In the genomic region with DNA sequence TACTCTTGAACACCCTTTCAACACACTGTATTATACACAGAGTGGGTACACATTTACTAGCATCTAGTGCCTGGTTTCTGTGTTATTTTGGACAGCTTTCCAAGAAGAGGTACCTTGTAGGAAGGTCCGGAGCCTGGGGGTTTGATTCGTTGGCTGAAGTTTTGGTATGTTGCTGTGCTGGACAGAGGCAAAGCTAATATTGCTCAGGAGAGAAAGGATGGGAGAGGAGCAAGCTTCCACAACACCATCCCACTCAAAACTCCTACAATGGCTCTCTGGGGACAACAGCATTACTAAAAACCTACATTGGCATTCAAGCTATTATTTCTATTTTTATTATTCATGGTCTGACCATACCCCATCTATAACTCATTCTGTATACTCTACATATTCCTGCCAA, we compare ENCODE assay signal across 1 cellular context.
TF ChIP-seq lines count a peak whose summit lies in the region.

No MANE protein-coding gene starts in this region.

TF ChIP-seq in K562, 482 proteins besides CTCF, POLR2A, EP300 and RAD21:
- no peak for TF ChIP-seq FOXA1 (IDR thresholded peaks at IDR 0.05; ENCODE audit: borderline replicate concordance)
- TF ChIP-seq SRSF9 (IDR thresholded peaks at IDR 0.05; ENCODE audit: borderline replicate concordance, low read depth, low read length) = no peak
- TF ChIP-seq CTBP1 (IDR thresholded peaks at IDR 0.05; ENCODE audit: borderline replicate concordance) = no peak
- no peak for TF ChIP-seq JUND (IDR thresholded peaks at IDR 0.05; ENCODE audit: borderline replicate concordance, low read depth, low read length)
- no peak for TF ChIP-seq JUND (tag; IDR thresholded peaks at IDR 0.05; ENCODE audit: borderline replicate concordance, low read depth, low read length)
- peak; percentile 89 for TF ChIP-seq EHMT2 (IDR thresholded peaks at IDR 0.05)
- TF ChIP-seq CGGBP1 (CRISPR knock-in tag; IDR thresholded peaks at IDR 0.05) = no peak
- TF ChIP-seq RBM25 (IDR thresholded peaks at IDR 0.05; ENCODE audit: low read depth, low read length, severe bottlenecking) = no peak
- TF ChIP-seq DIDO1 (tag; IDR thresholded peaks at IDR 0.05; ENCODE audit: low read depth) = no peak
- no peak for TF ChIP-seq ZFP30 (CRISPR knock-in tag; IDR thresholded peaks at IDR 0.05; ENCODE audit: borderline replicate concordance)
- TF ChIP-seq, protein P1, sequence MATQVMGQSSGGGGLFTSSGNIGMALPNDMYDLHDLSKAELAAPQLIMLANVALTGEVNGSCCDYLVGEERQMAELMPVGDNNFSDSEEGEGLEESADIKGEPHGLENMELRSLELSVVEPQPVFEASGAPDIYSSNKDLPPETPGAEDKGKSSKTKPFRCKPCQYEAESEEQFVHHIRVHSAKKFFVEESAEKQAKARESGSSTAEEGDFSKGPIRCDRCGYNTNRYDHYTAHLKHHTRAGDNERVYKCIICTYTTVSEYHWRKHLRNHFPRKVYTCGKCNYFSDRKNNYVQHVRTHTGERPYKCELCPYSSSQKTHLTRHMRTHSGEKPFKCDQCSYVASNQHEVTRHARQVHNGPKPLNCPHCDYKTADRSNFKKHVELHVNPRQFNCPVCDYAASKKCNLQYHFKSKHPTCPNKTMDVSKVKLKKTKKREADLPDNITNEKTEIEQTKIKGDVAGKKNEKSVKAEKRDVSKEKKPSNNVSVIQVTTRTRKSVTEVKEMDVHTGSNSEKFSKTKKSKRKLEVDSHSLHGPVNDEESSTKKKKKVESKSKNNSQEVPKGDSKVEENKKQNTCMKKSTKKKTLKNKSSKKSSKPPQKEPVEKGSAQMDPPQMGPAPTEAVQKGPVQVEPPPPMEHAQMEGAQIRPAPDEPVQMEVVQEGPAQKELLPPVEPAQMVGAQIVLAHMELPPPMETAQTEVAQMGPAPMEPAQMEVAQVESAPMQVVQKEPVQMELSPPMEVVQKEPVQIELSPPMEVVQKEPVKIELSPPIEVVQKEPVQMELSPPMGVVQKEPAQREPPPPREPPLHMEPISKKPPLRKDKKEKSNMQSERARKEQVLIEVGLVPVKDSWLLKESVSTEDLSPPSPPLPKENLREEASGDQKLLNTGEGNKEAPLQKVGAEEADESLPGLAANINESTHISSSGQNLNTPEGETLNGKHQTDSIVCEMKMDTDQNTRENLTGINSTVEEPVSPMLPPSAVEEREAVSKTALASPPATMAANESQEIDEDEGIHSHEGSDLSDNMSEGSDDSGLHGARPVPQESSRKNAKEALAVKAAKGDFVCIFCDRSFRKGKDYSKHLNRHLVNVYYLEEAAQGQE (CRISPR knock-in tag; IDR thresholded peaks at IDR 0.05; ENCODE audit: low read depth) = peak; percentile 82
- no peak for TF ChIP-seq CREM (IDR thresholded peaks at IDR 0.05; ENCODE audit: low read depth)
- no peak for TF ChIP-seq MIER1 (IDR thresholded peaks at IDR 0.05; ENCODE audit: low read depth)
- TF ChIP-seq CCNT2 (IDR thresholded peaks at IDR 0.05; ENCODE audit: borderline replicate concordance, extremely low read depth, insufficient read length, low read depth, low read length) = no peak
- no peak for TF ChIP-seq BRD9 (IDR thresholded peaks at IDR 0.05; ENCODE audit: low read depth, partially characterized antibody)
- TF ChIP-seq HMG20B (CRISPR knock-in tag; IDR thresholded peaks at IDR 0.05) = no peak
TF ChIP-seq in K562: peak in this region for 2.
